ENCODE assay signal across 1 cellular context in genomic region chr6:167825059-167825758, GRCh38.
TF ChIP-seq lines count a peak whose summit lies in the region.

No MANE protein-coding gene starts in this region.

TF ChIP-seq in K562, 482 proteins besides CTCF, POLR2A, EP300 and RAD21 (continued from another document and continues in another):
- TF ChIP-seq NR2C2 (CRISPR knock-in tag; IDR thresholded peaks at IDR 0.05) = no peak
- TF ChIP-seq NR2C2 (tag; IDR thresholded peaks at IDR 0.05) = no peak
- no peak for TF ChIP-seq STAT5B (CRISPR knock-in tag; IDR thresholded peaks at IDR 0.05)
- TF ChIP-seq ZNF561 (CRISPR knock-in tag; conservative IDR thresholded peaks at IDR 0.05) = no peak
- peak; percentile 40; the same call in 1 of the 2 replicates for TF ChIP-seq CREB3L1 (IDR thresholded peaks at IDR 0.05; ENCODE audit: borderline replicate concordance, low read depth)
- no peak for TF ChIP-seq MCM7 (IDR thresholded peaks at IDR 0.05)
- no peak for TF ChIP-seq HSF4 (CRISPR knock-in tag; IDR thresholded peaks at IDR 0.05; ENCODE audit: borderline replicate concordance)
- TF ChIP-seq FOXO4 (CRISPR knock-in tag; IDR thresholded peaks at IDR 0.05) = no peak
- no peak for TF ChIP-seq U2AF1 (optimal IDR thresholded peaks at IDR 0.05; ENCODE audit: low read depth, low read length)
- TF ChIP-seq SMARCE1 (IDR thresholded peaks at IDR 0.05) = peak; percentile 16; the same call in 1 of the 2 replicates
- no peak for TF ChIP-seq ZZZ3 (IDR thresholded peaks at IDR 0.05)
- TF ChIP-seq PHF21A (IDR thresholded peaks at IDR 0.05; ENCODE audit: borderline replicate concordance, low read depth) = no peak
- no peak for TF ChIP-seq RBFOX2 (IDR thresholded peaks at IDR 0.05; ENCODE audit: low read depth, low read length)
- TF ChIP-seq, protein P1, sequence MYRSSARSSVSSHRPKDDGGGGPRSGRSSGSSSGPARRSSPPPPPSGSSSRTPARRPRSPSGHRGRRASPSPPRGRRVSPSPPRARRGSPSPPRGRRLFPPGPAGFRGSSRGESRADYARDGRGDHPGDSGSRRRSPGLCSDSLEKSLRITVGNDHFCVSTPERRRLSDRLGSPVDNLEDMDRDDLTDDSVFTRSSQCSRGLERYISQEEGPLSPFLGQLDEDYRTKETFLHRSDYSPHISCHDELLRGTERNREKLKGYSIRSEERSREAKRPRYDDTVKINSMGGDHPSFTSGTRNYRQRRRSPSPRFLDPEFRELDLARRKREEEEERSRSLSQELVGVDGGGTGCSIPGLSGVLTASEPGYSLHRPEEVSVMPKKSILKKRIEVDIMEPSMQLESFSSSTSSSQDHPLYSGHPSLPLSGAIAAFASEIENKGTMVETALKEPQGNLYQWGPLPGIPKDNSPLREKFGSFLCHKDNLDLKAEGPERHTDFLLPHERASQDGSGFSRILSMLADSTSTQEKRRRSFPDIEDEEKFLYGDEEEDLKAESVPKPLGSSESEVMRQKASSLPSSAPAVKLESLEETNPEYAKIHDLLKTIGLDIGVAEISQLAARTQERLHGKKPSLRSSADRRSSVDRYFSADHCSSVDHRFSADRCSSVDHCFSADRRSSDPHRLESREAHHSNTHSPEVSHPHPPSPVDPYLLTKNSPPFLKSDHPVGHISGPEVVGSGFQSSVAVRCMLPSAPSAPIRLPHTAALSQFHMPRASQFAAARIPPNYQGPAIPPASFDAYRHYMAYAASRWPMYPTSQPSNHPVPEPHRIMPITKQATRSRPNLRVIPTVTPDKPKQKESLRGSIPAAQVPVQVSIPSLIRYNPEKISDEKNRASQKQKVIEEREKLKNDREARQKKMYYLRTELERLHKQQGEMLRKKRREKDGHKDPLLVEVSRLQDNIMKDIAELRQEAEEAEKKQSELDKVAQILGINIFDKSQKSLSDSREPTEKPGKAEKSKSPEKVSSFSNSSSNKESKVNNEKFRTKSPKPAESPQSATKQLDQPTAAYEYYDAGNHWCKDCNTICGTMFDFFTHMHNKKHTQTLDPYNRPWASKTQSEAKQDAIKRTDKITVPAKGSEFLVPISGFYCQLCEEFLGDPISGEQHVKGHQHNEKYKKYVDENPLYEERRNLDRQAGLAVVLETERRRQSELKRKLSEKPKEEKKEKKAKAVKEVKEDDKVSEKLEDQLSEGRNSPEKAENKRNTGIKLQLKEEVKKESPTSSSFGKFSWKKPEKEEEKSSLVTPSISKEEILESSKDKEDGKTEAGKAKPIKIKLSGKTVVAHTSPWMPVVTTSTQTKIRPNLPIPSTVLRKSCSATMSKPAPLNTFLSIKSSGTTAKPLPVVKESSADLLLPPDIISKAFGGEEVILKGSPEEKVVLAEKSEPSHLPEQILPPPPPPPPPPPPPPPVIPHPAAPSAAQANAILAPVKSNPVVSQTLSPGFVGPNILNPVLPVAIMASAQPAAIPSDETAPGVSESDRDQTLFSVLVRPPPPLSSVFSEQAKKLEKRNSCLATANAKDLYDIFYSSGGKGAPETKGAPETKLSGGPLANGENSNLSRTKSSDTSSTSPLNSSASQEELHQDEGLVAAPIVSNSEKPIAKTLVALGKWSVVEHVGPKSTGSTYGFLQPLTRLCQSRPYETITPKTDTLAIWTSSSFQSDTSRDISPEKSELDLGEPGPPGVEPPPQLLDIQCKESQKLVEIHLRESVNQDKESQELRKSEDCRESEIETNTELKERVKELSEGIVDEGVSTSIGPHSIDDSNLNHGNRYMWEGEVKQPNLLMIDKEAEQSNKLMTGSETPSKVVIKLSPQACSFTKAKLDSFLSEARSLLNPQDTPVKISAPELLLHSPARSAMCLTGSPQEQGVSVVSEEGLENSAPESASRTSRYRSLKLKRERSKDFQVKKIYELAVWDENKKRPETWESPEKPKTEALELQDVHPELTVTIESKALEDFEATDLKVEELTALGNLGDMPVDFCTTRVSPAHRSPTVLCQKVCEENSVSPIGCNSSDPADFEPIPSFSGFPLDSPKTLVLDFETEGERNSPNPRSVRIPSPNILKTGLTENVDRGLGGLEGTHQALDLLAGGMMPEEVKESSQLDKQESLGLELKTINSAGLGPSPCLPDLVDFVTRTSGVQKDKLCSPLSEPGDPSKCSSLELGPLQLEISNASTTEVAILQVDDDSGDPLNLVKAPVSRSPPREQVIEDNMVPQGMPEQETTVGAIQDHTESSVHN (IDR thresholded peaks at IDR 0.05; ENCODE audit: borderline replicate concordance in 1 of 2, low read depth in 1 of 2) = no peak
- no peak for TF ChIP-seq STAG1 (CRISPR knock-in tag; IDR thresholded peaks at IDR 0.05; ENCODE audit: borderline replicate concordance)
- no peak for TF ChIP-seq DACH1 (IDR thresholded peaks at IDR 0.05; ENCODE audit: partially characterized antibody)
- TF ChIP-seq HMGN3 (IDR thresholded peaks at IDR 0.05; ENCODE audit: borderline replicate concordance, extremely low read depth, insufficient read length, low read depth, low read length) = no peak
- TF ChIP-seq CTCFL (IDR thresholded peaks at IDR 0.05; ENCODE audit: borderline replicate concordance, insufficient read depth, low read depth, low read length, poor library complexity, severe bottlenecking) = no peak
- TF ChIP-seq, protein P2, sequence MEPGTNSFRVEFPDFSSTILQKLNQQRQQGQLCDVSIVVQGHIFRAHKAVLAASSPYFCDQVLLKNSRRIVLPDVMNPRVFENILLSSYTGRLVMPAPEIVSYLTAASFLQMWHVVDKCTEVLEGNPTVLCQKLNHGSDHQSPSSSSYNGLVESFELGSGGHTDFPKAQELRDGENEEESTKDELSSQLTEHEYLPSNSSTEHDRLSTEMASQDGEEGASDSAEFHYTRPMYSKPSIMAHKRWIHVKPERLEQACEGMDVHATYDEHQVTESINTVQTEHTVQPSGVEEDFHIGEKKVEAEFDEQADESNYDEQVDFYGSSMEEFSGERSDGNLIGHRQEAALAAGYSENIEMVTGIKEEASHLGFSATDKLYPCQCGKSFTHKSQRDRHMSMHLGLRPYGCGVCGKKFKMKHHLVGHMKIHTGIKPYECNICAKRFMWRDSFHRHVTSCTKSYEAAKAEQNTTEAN (CRISPR knock-in tag; IDR thresholded peaks at IDR 0.05) = no peak
- no peak for TF ChIP-seq MAFF (IDR thresholded peaks at IDR 0.05; ENCODE audit: low read length)
- no peak for TF ChIP-seq SREBF2 (CRISPR knock-in tag; IDR thresholded peaks at IDR 0.05)
- TF ChIP-seq ELF4 (CRISPR knock-in tag; IDR thresholded peaks at IDR 0.05) = no peak
- no peak for TF ChIP-seq TGIF2 (CRISPR knock-in tag; IDR thresholded peaks at IDR 0.05)
- TF ChIP-seq NCOA6 (IDR thresholded peaks at IDR 0.05) = peak; percentile 89
- TF ChIP-seq REST (CRISPR knock-in tag; IDR thresholded peaks at IDR 0.05; ENCODE audit: low read depth) = no peak
- no peak for TF ChIP-seq ATF4 (CRISPR knock-in tag; IDR thresholded peaks at IDR 0.05)
- no peak for TF ChIP-seq HMG20A (CRISPR knock-in tag; conservative IDR thresholded peaks at IDR 0.05)
- TF ChIP-seq E2F6 (IDR thresholded peaks at IDR 0.05; ENCODE audit: borderline replicate concordance in 1 of 2, extremely low read depth in 1 of 2, insufficient read depth in 1 of 2, insufficient read length in 1 of 2, low read depth in 1 of 2, low read length in 1 of 2, poor library complexity in 1 of 2, severe bottlenecking in 1 of 2) = peak in 1 of 2 experiments; percentile 34
- no peak for TF ChIP-seq CBX8 (IDR thresholded peaks at IDR 0.05; ENCODE audit: borderline replicate concordance, extremely low read depth, low read depth, low read length, poor library complexity, severe bottlenecking)
- no peak for TF ChIP-seq ZNF121 (CRISPR knock-in tag; conservative IDR thresholded peaks at IDR 0.05)
- TF ChIP-seq BRF1 (IDR thresholded peaks at IDR 0.05; ENCODE audit: borderline replicate concordance, extremely low read depth, insufficient read length) = no peak
- no peak for TF ChIP-seq NELFE (IDR thresholded peaks at IDR 0.05; ENCODE audit: insufficient read depth, insufficient read length)
- TF ChIP-seq HLTF (IDR thresholded peaks at IDR 0.05) = no peak
- no peak for TF ChIP-seq ZFP36 (IDR thresholded peaks at IDR 0.05; ENCODE audit: low read depth, low read length, partially characterized antibody)
- TF ChIP-seq PHTF2 (CRISPR knock-in tag; IDR thresholded peaks at IDR 0.05) = no peak
- TF ChIP-seq CREBBP (IDR thresholded peaks at IDR 0.05; ENCODE audit: low read depth, low read length) = no peak
- 0 out of 2 replicates have a peak, but pooled peaks have one; percentile 20 for TF ChIP-seq HDGF (IDR thresholded peaks at IDR 0.05)
- no peak for TF ChIP-seq MIER1 (IDR thresholded peaks at IDR 0.05; ENCODE audit: low read depth)
- TF ChIP-seq HIVEP1 (CRISPR knock-in tag; IDR thresholded peaks at IDR 0.05) = no peak
- 0 out of 2 replicates have a peak, but pooled peaks have one; percentile 5 for TF ChIP-seq ZNF76 (CRISPR knock-in tag; IDR thresholded peaks at IDR 0.05; ENCODE audit: borderline replicate concordance)
- TF ChIP-seq LARP7 (IDR thresholded peaks at IDR 0.05) = no peak
- TF ChIP-seq DNMT1 (IDR thresholded peaks at IDR 0.05) = no peak
- no peak for TF ChIP-seq MCM2 (IDR thresholded peaks at IDR 0.05; ENCODE audit: low read depth)
- no peak for TF ChIP-seq SUPT5H (IDR thresholded peaks at IDR 0.05)
- TF ChIP-seq NCOR1 (IDR thresholded peaks at IDR 0.05) = peak; percentile 52; the same call in 1 of the 2 replicates
- no peak for TF ChIP-seq ATF1 (CRISPR knock-in tag; IDR thresholded peaks at IDR 0.05)
- TF ChIP-seq ATF1 (tag; IDR thresholded peaks at IDR 0.05) = peak; percentile 26; the same call in 1 of the 2 replicates
- TF ChIP-seq NR1H2 (CRISPR knock-in tag; IDR thresholded peaks at IDR 0.05) = no peak
- no peak; the same call in 1 of the 2 replicates for TF ChIP-seq ARID1B (IDR thresholded peaks at IDR 0.05)
